8 cellular contexts compared by ENCODE assay signal in the genomic region with DNA sequence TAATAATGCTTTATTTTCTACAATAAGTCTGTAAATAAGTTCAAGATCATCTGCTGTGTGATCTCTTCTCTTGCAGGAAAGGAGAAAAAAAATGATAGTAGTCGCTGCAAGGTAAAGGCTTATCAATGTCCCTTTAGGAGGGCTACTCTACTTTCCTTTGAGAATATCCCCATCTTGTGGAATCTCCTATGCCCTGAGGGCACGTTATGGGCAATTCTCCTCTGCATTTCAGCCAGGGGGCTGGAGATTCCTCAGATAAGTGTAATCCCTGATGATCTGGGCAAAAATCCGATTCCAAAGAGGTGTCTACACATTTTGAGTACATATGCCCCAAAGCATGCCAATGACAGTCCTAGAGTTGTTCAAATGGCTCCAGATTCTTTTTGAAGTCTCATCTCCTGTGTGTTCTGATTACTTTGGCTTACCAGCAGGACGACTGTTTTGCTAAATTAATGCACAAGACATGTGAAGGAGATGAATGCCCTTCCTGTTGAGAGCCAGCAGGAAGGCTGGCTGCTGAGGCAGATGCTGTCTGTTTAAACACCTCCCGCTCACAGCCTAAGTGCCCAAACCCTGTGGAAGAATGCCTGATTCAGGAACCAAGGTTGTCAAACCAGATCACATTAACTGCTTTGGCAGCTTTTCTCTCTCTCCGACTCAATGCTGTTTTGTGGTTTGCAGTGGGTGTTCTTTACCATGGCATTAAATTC.
DNase-seq lines count a peak whose midpoint lies in the region; ATAC-seq and TF ChIP-seq lines count a peak whose summit lies in the region.

No MANE protein-coding gene starts in this region.

- no peaks in the 10 kb centered on the region for H3K36me3 ChIP-seq in Peyer's patch
- no peaks in the 10 kb centered on the region for H3K36me3 ChIP-seq in hepatocyte (replicated peaks; ENCODE audit: insufficient read depth, low read depth)

- peak overlapping the region; percentile 35 for H3K4me2 ChIP-seq in hepatocyte

- H3K4me3 Mint-ChIP-seq in activated T-cell treated with anti-CD3 and anti-CD28 coated beads, Interleukin-2, amount 50 U/mL, for 72 hours, result no peak overlapping the region
- H3K4me3 Mint-ChIP-seq in activated CD4-positive, alpha-beta T cell treated with anti-CD3 and anti-CD28 coated beads, Interleukin-2, amount 10 ng/mL, durations not matched to agents 7 days and 5 days, result no peak overlapping the region

- POLR2A ChIA-PET in activated CD4-positive, alpha-beta T cell treated with anti-CD3 and anti-CD28 coated beads, Interleukin-2, amount 10 ng/mL, durations not matched to agents 7 days and 5 days (lab: Charles Lee), result no interaction called here

- H3K27ac ChIP-seq in Peyer's patch (no peak overlapping the region), hepatocyte (no peak overlapping the region)

- H3K27me3 ChIP-seq in Peyer's patch (no peaks in the 10 kb centered on the region), hepatocyte (no peaks in the 10 kb centered on the region)

- no peak for TF ChIP-seq POLR2A in Peyer's patch (IDR thresholded peaks at IDR 0.05)

- H3K4me3 ChIP-seq in Peyer's patch (no peak overlapping the region), hepatocyte (no peak overlapping the region)

- H4K20me1 ChIP-seq in hepatocyte (ENCODE audit: insufficient read depth, poor library complexity, severe bottlenecking), result no peaks in the 10 kb centered on the region

- H3K27me3 Mint-ChIP-seq in activated T-cell treated with anti-CD3 and anti-CD28 coated beads, Interleukin-2, amount 50 U/mL, for 72 hours (ENCODE audit: low read depth), result no peaks in the 10 kb centered on the region
- no peaks in the 10 kb centered on the region for H3K27me3 Mint-ChIP-seq in activated CD4-positive, alpha-beta T cell treated with anti-CD3 and anti-CD28 coated beads, Interleukin-2, amount 10 ng/mL, durations not matched to agents 7 days and 5 days

- peaks cover 1 to 2% of the 10 kb centered on the region in 2 donors for H3K9me3 Mint-ChIP-seq in activated T-cell treated with anti-CD3 and anti-CD28 coated beads, Interleukin-2, amount 50 U/mL, for 72 hours
- H3K9me3 Mint-ChIP-seq in activated CD4-positive, alpha-beta T cell treated with anti-CD3 and anti-CD28 coated beads, Interleukin-2, amount 10 ng/mL, durations not matched to agents 7 days and 5 days, result peaks cover 2% of the 10 kb centered on the region

- ATAC-seq in HG02763 (IDR thresholded peaks at IDR 0.05; ENCODE audit: unreplicated experiment) (peak; percentile 53), GM21528 (IDR thresholded peaks at IDR 0.05; ENCODE audit: low FRiP score, unreplicated experiment) (no peak), GM21423 (IDR thresholded peaks at IDR 0.05; ENCODE audit: unreplicated experiment) (no peak)
- ATAC-seq in activated T-cell treated with anti-CD3 and anti-CD28 coated beads, Interleukin-2, amount 50 U/mL, for 72 hours (replicated peaks in 1 of 2), result no peak

- no peaks in the 10 kb centered on the region for H3K4me1 ChIP-seq in Peyer's patch
- no peaks in the 10 kb centered on the region for H3K4me1 ChIP-seq in hepatocyte (ENCODE audit: insufficient read depth)

- CTCF ChIA-PET in activated CD4-positive, alpha-beta T cell treated with anti-CD3 and anti-CD28 coated beads, Interleukin-2, amount 10 ng/mL, durations not matched to agents 7 days and 5 days (lab: Charles Lee), result no interaction called here

- peak in 4 of 6 experiments; percentile 18 to 46 (median 32) for TF ChIP-seq CTCF in Peyer's patch (IDR thresholded peaks at IDR 0.05)
- TF ChIP-seq CTCF in hepatocyte (IDR thresholded peaks at IDR 0.05; ENCODE audit: poor library complexity), result peak; percentile 41

- DNase-seq in COR-L47 (lab: John Stamatoyannopoulos, UW), result peak; percentile 78
- DNase-seq in Peyer's patch, result no peak
- peak; percentile 33 for DNase-seq in hepatocyte (ENCODE audit: low spot score)
- no peak for DNase-seq in activated T-cell treated with anti-CD3 and anti-CD28 coated beads, Interleukin-2, amount 50 U/mL, for 72 hours
- no peak for DNase-seq in activated CD4-positive, alpha-beta T cell treated with anti-CD3 and anti-CD28 coated beads, Interleukin-2, amount 10 ng/mL, durations not matched to agents 7 days and 5 days

- H3K36me3 Mint-ChIP-seq in activated T-cell treated with anti-CD3 and anti-CD28 coated beads, Interleukin-2, amount 50 U/mL, for 72 hours (ENCODE audit: insufficient read depth in 2 of 2), result no peaks in the 10 kb centered on the region
- H3K36me3 Mint-ChIP-seq in activated CD4-positive, alpha-beta T cell treated with anti-CD3 and anti-CD28 coated beads, Interleukin-2, amount 10 ng/mL, durations not matched to agents 7 days and 5 days (ENCODE audit: low read depth), result no peaks in the 10 kb centered on the region

- H3K27ac Mint-ChIP-seq in activated T-cell treated with anti-CD3 and anti-CD28 coated beads, Interleukin-2, amount 50 U/mL, for 72 hours, result no peak overlapping the region
- no peak overlapping the region for H3K27ac Mint-ChIP-seq in activated CD4-positive, alpha-beta T cell treated with anti-CD3 and anti-CD28 coated beads, Interleukin-2, amount 10 ng/mL, durations not matched to agents 7 days and 5 days

- 14% methylated on average over 6 of the region's 6 CpGs for WGBS in hepatocyte (ENCODE audit: low lambda C conversion rate, missing lambda C conversion rate)

- H3K79me2 ChIP-seq in hepatocyte, result no peaks in the 10 kb centered on the region

- peak overlapping the region; percentile 6 for H2AFZ ChIP-seq in hepatocyte

- H3K9me2 ChIP-seq in hepatocyte (replicated peaks; ENCODE audit: insufficient read depth), result no peaks in the 10 kb centered on the region

- peaks cover 0 to 3% (median 0%) of the 10 kb centered on the region in 4 donors for H3K9me3 ChIP-seq in Peyer's patch
- no peaks in the 10 kb centered on the region for H3K9me3 ChIP-seq in hepatocyte (ENCODE audit: low read depth)

- no peaks in the 10 kb centered on the region for H3K4me1 Mint-ChIP-seq in activated T-cell treated with anti-CD3 and anti-CD28 coated beads, Interleukin-2, amount 50 U/mL, for 72 hours (ENCODE audit: low read depth)
- H3K4me1 Mint-ChIP-seq in activated CD4-positive, alpha-beta T cell treated with anti-CD3 and anti-CD28 coated beads, Interleukin-2, amount 10 ng/mL, durations not matched to agents 7 days and 5 days, result no peaks in the 10 kb centered on the region

Comparison
In these comparisons a context has a peak if more than half of its experiments do, and no peak if none do; other contexts are left out.
1. DNase-seq: peak in COR-L47 (single experiment) and hepatocyte (single experiment); none in Peyer's patch (0 of 3), activated T-cell treated with anti-CD3 and anti-CD28 coated beads, Interleukin-2, amount 50 U/mL, for 72 hours (0 of 2) and activated CD4-positive, alpha-beta T cell treated with anti-CD3 and anti-CD28 coated beads, Interleukin-2, amount 10 ng/mL, durations not matched to agents 7 days and 5 days (single experiment).